In the genomic region with DNA sequence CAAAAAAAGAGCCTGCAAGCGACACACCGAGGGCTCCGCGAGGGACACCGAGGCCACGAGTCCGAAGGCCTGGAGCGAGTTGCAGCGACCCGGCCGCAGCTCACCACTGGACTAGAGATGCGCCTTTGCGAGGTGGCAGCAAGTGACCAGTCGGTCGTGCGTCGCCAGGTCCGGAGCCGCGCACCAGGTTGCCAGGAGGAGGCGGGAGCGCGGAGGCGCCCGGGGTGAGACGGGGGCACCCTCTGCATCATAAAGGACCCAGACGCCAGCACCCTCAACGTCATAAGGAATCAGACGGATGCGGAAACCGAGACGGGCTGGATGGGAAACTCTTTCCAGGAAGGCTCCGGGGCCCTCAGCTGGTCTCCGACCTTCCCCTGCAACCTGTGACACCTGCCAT, we compare ENCODE assay signal across 11 cellular contexts. TPM values are rescaled to one million over a fixed set of nuclear protein-coding genes. Genes with fewer than 3 reads are reported as not detected.
DNase-seq lines count a peak whose midpoint lies in the region; FAIRE-seq and TF ChIP-seq lines count a peak whose summit lies in the region.
"Not testable (repeated sequence)": the region's sequence is repeated elsewhere in the genome, so short reads cannot be mapped to it uniquely, and the experiment has no call there.
"Had no signal": no experiment of that assay in that cellular context is flagged by ENCODE, and none has a peak within 500 bp of the region (broad histone marks: within the 10 kb centered on the region; RNA-seq: fewer than 3 reads in every experiment).

No MANE protein-coding gene starts in this region.

- H2AFZ ChIP-seq in PC-9: 0 out of 2 replicates have a peak overlapping the region, but pooled peaks have one; percentile 60
- H2AFZ ChIP-seq in endothelial cell of umbilical vein (ENCODE audit: low read depth, low read length): peak overlapping the region; percentile 89

- peak overlapping the region in 5 of 7 donors; percentile 8 to 94 (median 20) for H3K4me3 Mint-ChIP-seq in CD8-positive, alpha-beta memory T cell

- intact Hi-C loops in PC-9 (cut with micrococcal nuclease; ENCODE audit: unreplicated experiment); endothelial cell of umbilical vein (cut with micrococcal nuclease); posterior vena cava (cut with DNase I): not testable (repeated sequence)

- H3K79me2 ChIP-seq in PC-9 (ENCODE audit: low read depth); endothelial cell of umbilical vein (ENCODE audit: control insufficient read depth, insufficient read depth, low read length); mesendoderm (ENCODE audit: control insufficient read depth, insufficient read depth, low read length): not testable (repeated sequence)

- not testable (repeated sequence) for H3K4me1 ChIP-seq in CD8-positive, alpha-beta memory T cell (ENCODE audit: insufficient read depth, low read length); PC-9 (replicated peaks; ENCODE audit: insufficient read depth); endothelial cell of umbilical vein (ENCODE audit: control insufficient read depth, extremely low read depth, insufficient read depth, low read length); iPS DF 6.9 (ENCODE audit: control insufficient read depth, insufficient read depth, low read length); mesendoderm (ENCODE audit: control insufficient read depth, low read depth, low read length); tibial nerve

- peak; percentile 79 for FAIRE-seq in endothelial cell of umbilical vein (lab: Jason Lieb, UNC)

- H3K9me3 Mint-ChIP-seq in CD8-positive, alpha-beta memory T cell: not testable (repeated sequence)

- H2BK120ac ChIP-seq in mesendoderm (ENCODE audit: low read depth, low read length): not testable (repeated sequence)

- H3K4me2 ChIP-seq in PC-9 (peak overlapping the region; percentile 63), endothelial cell of umbilical vein (ENCODE audit: insufficient read depth, low read length) (peak overlapping the region; percentile 62), mesendoderm (ENCODE audit: low read length) (peak overlapping the region; percentile 40)

- dilution Hi-C loops in endothelial cell of umbilical vein (cut with MboI; ENCODE audit: extremely low pct_ligation_motif_present, low sequenced_read_pairs): not testable (repeated sequence)

- not testable (repeated sequence) for H3F3A ChIP-seq in PC-9 (ENCODE audit: insufficient read depth, low read depth)

- H3K36me3 Mint-ChIP-seq in CD8-positive, alpha-beta memory T cell: not testable (repeated sequence)

- H2BK15ac ChIP-seq in mesendoderm (replicated peaks; ENCODE audit: low read depth): not testable (repeated sequence)

- H3K9me2 ChIP-seq in PC-9 (ENCODE audit: insufficient read depth): not testable (repeated sequence)

- not testable (repeated sequence) for H4K5ac ChIP-seq in mesendoderm (ENCODE audit: low read length)

- not testable (repeated sequence) for H3K9ac ChIP-seq in endothelial cell of umbilical vein (replicated peaks; ENCODE audit: extremely low read depth, insufficient read depth, low read length); mesendoderm (ENCODE audit: low read length)

- H3K18ac ChIP-seq in mesendoderm (ENCODE audit: low read length): not testable (repeated sequence)

- not testable (repeated sequence) for H3K27ac ChIP-seq in CD8-positive, alpha-beta memory T cell (ENCODE audit: low read depth, low read length); PC-9; endothelial cell of umbilical vein (ENCODE audit: insufficient read depth, low read depth, low read length); iPS DF 6.9 (ENCODE audit: low read length); mesendoderm (ENCODE audit: low read depth, low read length); tibial nerve

- not testable (repeated sequence) for H3K56ac ChIP-seq in mesendoderm (ENCODE audit: low read length)

- POLR2A ChIA-PET in CD8-positive, alpha-beta memory T cell (lab: Charles Lee); PC-9 (lab: Charles Lee; ENCODE audit: unreplicated experiment); endothelial cell of umbilical vein (lab: Charles Lee): not testable (repeated sequence)

- not testable (repeated sequence) for TF ChIP-seq CTCF in PC-9 (conservative IDR thresholded peaks at IDR 0.05); astrocyte of the cerebellum (IDR thresholded peaks at IDR 0.05; ENCODE audit: low read depth, low read length, missing control alignments); endothelial cell of umbilical vein (IDR thresholded peaks at IDR 0.05; ENCODE audit: extremely low read depth in 1 of 2, insufficient read depth in 1 of 2, low read depth in 1 of 2, low read length in 2 of 2); tibial nerve (IDR thresholded peaks at IDR 0.05)

- H3K79me1 ChIP-seq in mesendoderm (ENCODE audit: low read length): not testable (repeated sequence)

- TF ChIP-seq EP300 in tibial nerve (IDR thresholded peaks at IDR 0.05): not testable (repeated sequence)

- not testable (repeated sequence) for H3K4ac ChIP-seq in mesendoderm (ENCODE audit: low read depth, low read length)

- not testable (repeated sequence) for H3K4me1 Mint-ChIP-seq in CD8-positive, alpha-beta memory T cell

- H3K9me3 ChIP-seq in CD8-positive, alpha-beta memory T cell (ENCODE audit: low read length); PC-9 (ENCODE audit: insufficient read depth, low read depth); endothelial cell of umbilical vein (replicated peaks; ENCODE audit: control insufficient read depth, insufficient read depth, low read length); iPS DF 6.9 (ENCODE audit: control insufficient read depth, insufficient read depth, low read length); tibial nerve: not testable (repeated sequence)

- CTCF ChIA-PET in CD8-positive, alpha-beta memory T cell (lab: Charles Lee); PC-9 (lab: Charles Lee); endothelial cell of umbilical vein (lab: Charles Lee): not testable (repeated sequence)

- TF ChIP-seq POLR2A in endothelial cell of umbilical vein (IDR thresholded peaks at IDR 0.05; ENCODE audit: low read depth, low read length); tibial nerve (IDR thresholded peaks at IDR 0.05): not testable (repeated sequence)

- H2BK5ac ChIP-seq in mesendoderm (ENCODE audit: low read length): not testable (repeated sequence)

- not testable (repeated sequence) for DNase-seq in CD8-positive, alpha-beta memory T cell; astrocyte of the cerebellum (ENCODE audit: low read depth); iPS DF 6.9 (ENCODE audit: low read depth, low spot score); tibial nerve (ENCODE audit: low spot score in 2 of 2)
- DNase-seq in PC-9: peak in 1 of 2 experiments; percentile 34
- peak; percentile 12 for DNase-seq in endothelial cell of umbilical vein (ENCODE audit: low read depth, low spot score)
- DNase-seq in mesendoderm: peak; percentile 40
- peak; percentile 81 for DNase-seq in posterior vena cava (ENCODE audit: low spot score)

- not testable (repeated sequence) for H3K27ac Mint-ChIP-seq in CD8-positive, alpha-beta memory T cell

- not testable (repeated sequence) for H3K23ac ChIP-seq in mesendoderm (ENCODE audit: low read length)

- H3K9me1 ChIP-seq in endothelial cell of umbilical vein (replicated peaks; ENCODE audit: control insufficient read depth, extremely low read depth, insufficient read depth, low read length): not testable (repeated sequence)

- not testable (repeated sequence) for BruUV-seq in PC-9 (replicated peaks; lab: Mats Ljungman, UMichigan); endothelial cell of umbilical vein (replicated peaks; lab: Mats Ljungman, UMichigan)

- not testable (repeated sequence) for H3K4me3 ChIP-seq in CD8-positive, alpha-beta memory T cell (ENCODE audit: low read length); mesendoderm (ENCODE audit: low read length)
- H3K4me3 ChIP-seq in PC-9 (peak overlapping the region; percentile 56; the same call in 1 of the 2 replicates), astrocyte of the cerebellum (ENCODE audit: low read depth, low read length) (peak overlapping the region; percentile 24), endothelial cell of umbilical vein (replicated peaks in 1 of 3; ENCODE audit: insufficient read depth in 1 of 3, low read depth in 1 of 3, low read length in 3 of 3) (peak overlapping the region; percentile 23 to 36 (median 29)), iPS DF 6.9 (ENCODE audit: low read length) (peak overlapping the region; percentile 56; the same call in 1 of the 2 replicates), tibial nerve (peak overlapping the region in 3 of 4 donors; percentile 10 to 48 (median 41))

- no CpG with 5 or more reads among the region's 34 CpGs for WGBS in iPS DF 6.9 (ENCODE audit: insufficient coverage, insufficient read length)
- no CpG with 5 or more reads among the region's 34 CpGs for WGBS in mesendoderm (ENCODE audit: extremely low coverage, insufficient coverage, low lambda C conversion rate)
- WGBS in tibial nerve, 2 donors: 15 to 16% methylated on average over 15 to 32 of the region's 34 CpGs

- not testable (repeated sequence) for H4K8ac ChIP-seq in mesendoderm (ENCODE audit: low read depth, low read length)

- H3K36me3 ChIP-seq in CD8-positive, alpha-beta memory T cell (ENCODE audit: insufficient read depth, low read length); PC-9 (ENCODE audit: low read depth); endothelial cell of umbilical vein (ENCODE audit: control insufficient read depth in 2 of 2, extremely low read depth in 1 of 2, insufficient read depth in 2 of 2, low read length in 2 of 2); iPS DF 6.9 (ENCODE audit: control insufficient read depth, insufficient read depth, low read length); mesendoderm (ENCODE audit: control insufficient read depth, insufficient read depth, low read length); tibial nerve: not testable (repeated sequence)

- in situ Hi-C loops in astrocyte of the cerebellum (cut with HindIII; ENCODE audit: low sequenced_read_pairs): not testable (repeated sequence)

- not testable (repeated sequence) for H3K27me3 ChIP-seq in CD8-positive, alpha-beta memory T cell (ENCODE audit: insufficient read depth, low read length, poor library complexity, severe bottlenecking); PC-9 (ENCODE audit: insufficient read depth, low read depth); iPS DF 6.9 (ENCODE audit: control insufficient read depth, insufficient read depth, low read length); mesendoderm (ENCODE audit: insufficient read depth, low read length, poor library complexity)
- peaks cover 14 to 15% of the 10 kb centered on the region in 2 experiments for H3K27me3 ChIP-seq in endothelial cell of umbilical vein (ENCODE audit: control insufficient read depth in 2 of 2, insufficient read depth in 2 of 2, low read length in 2 of 2)
- peaks cover 0 to 27% of the 10 kb centered on the region in 2 donors for H3K27me3 ChIP-seq in tibial nerve

- peaks cover 25 to 37% of the 10 kb centered on the region in 2 donors for H3K27me3 Mint-ChIP-seq in CD8-positive, alpha-beta memory T cell

- H4K20me1 ChIP-seq in PC-9 (ENCODE audit: insufficient read depth); endothelial cell of umbilical vein (replicated peaks; ENCODE audit: control insufficient read depth, extremely low read depth, insufficient read depth, low read length): not testable (repeated sequence)

- not testable (repeated sequence) for H2AK5ac ChIP-seq in mesendoderm (ENCODE audit: low read length)

RNA-seq across cellular contexts. Expression of a gene that starts 21.4 kb away (rescaled TPM):
- total RNA-seq in CD8-positive, alpha-beta memory T cell: 1,000 to 10,000 TPM; 1,293 to 1,300 TPM
- polyA plus RNA-seq in CD8-positive, alpha-beta memory T cell: not detected
- 1,333 and 3,235 TPM in 2 replicates for total RNA-seq in PC-9 (2021)
- 1,319 and 2,019 TPM in 2 replicates for total RNA-seq in endothelial cell of umbilical vein
- polyA plus RNA-seq in endothelial cell of umbilical vein: under 0.01 and 206 TPM in 2 replicates
- polyA plus RNA-seq in endothelial cell of umbilical vein (2011; cell fraction: cytosol; rRNA removed): under 0.01 TPM in 1 of 2 replicates, not detected in the other
- polyA plus RNA-seq in endothelial cell of umbilical vein (2011; cell fraction: nucleus; rRNA removed): under 0.01 TPM in 2 replicates
- 123 TPM in 1 of 2 replicates, not detected in the other for polyA plus RNA-seq in endothelial cell of umbilical vein (2012)
- polyA minus RNA-seq in endothelial cell of umbilical vein: 9,566 and 13,963 TPM in 2 replicates
- polyA minus RNA-seq in endothelial cell of umbilical vein (2011; cell fraction: cytosol; rRNA and poly(A)+ RNA removed): 46,668 TPM
- polyA minus RNA-seq in endothelial cell of umbilical vein (2011; cell fraction: nucleus; rRNA and poly(A)+ RNA removed): 60,677 and 87,675 TPM in 2 replicates
- polyA plus RNA-seq in mesendoderm (2013, experiment 1 of 2): not detected
- not detected for polyA plus RNA-seq in mesendoderm (2013, experiment 2 of 2)
- total RNA-seq in posterior vena cava: over 10,000 TPM; 12,584 to 18,986 TPM
- under 1 TPM; under 0.01 TPM for total RNA-seq in tibial nerve
- total RNA-seq: HT1080, myocyte had no signal
- polyA plus RNA-seq: fibroblast of lung had no signal

Comparison
In these comparisons a context has a peak if more than half of its experiments do, and no peak if none do; other contexts are left out.
1. RNA of a gene that starts 21.4 kb away (total RNA-seq): 12,584 to 18,986 TPM in posterior vena cava, 1,333 to 3,235 TPM in PC-9, 1,319 to 2,019 TPM in endothelial cell of umbilical vein and 1,293 to 1,300 TPM in CD8-positive, alpha-beta memory T cell; under 0.01 TPM in tibial nerve; every median in the first group is over 1,000 times any median in the second.
2. Peak in every context shown above with its lines, with median percentiles within 50 percentile points of each other: H3K4me2 ChIP-seq.